19 cellular contexts compared by ENCODE assay signal in the genomic region with DNA sequence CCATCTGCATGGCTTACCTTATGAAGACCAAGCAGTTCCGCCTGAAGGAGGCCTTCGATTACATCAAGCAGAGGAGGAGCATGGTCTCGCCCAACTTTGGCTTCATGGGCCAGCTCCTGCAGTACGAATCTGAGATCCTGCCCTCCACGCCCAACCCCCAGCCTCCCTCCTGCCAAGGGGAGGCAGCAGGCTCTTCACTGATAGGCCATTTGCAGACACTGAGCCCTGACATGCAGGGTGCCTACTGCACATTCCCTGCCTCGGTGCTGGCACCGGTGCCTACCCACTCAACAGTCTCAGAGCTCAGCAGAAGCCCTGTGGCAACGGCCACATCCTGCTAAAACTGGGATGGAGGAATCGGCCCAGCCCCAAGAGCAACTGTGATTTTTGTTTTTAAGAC.
"Had no signal": no experiment of that assay in that cellular context is flagged by ENCODE, and none has a peak within 500 bp of the region (broad histone marks: within the 10 kb centered on the region; RNA-seq: fewer than 3 reads in every experiment).

No MANE protein-coding gene starts in this region.

- H3K4me3 Mint-ChIP-seq: activated naive CD8-positive, alpha-beta T cell treated with anti-CD3 and anti-CD28 coated beads for 36 hours; neural crest cell had no signal

- H3K9me3 Mint-ChIP-seq: neural crest cell had no signal

- H3K4me2 ChIP-seq: SK-N-SH had no signal

- H3K4me3 ChIP-seq: breast epithelium, lower lobe of right lung, mucosa of descending colon, sigmoid colon, upper lobe of right lung had no signal

- H3K27me3 ChIP-seq: breast epithelium, sigmoid colon, upper lobe of right lung had no signal

- H3K27ac ChIP-seq: breast epithelium, lower lobe of right lung, upper lobe of right lung had no signal

- DNase-seq: activated CD4-positive, alpha-beta T cell treated with anti-CD3 and anti-CD28 coated beads for 48 hours; activated naive CD8-positive, alpha-beta T cell treated with anti-CD3 and anti-CD28 coated beads for 36 hours; activated T-cell treated with anti-CD3 and anti-CD28 coated beads, Interleukin-2, amount 50 U/mL, for 1 hour; cortex of kidney; foreskin melanocyte; kidney; lower lobe of right lung; mesendoderm; mucosa of descending colon; occipital lobe; posterior cingulate gyrus; SK-N-SH; stimulated activated CD4-positive, alpha-beta T cell treated with anti-CD3 and anti-CD28 coated beads, Interleukin-4, amount 100 ng/mL, for 1 hour; stimulated activated naive CD8-positive, alpha-beta T cell treated with anti-CD3 and anti-CD28 coated beads, Interleukin-15, Interleukin-2, amounts not matched to agents 100 U/mL and 50 U/mL, for 24 hours; upper lobe of right lung had no signal

- ATAC-seq: lower lobe of right lung; mucosa of descending colon; stimulated activated naive CD8-positive, alpha-beta T cell treated with anti-CD3 and anti-CD28 coated beads, Interleukin-15, Interleukin-2, amounts not matched to agents 100 U/mL and 50 U/mL, for 24 hours; upper lobe of right lung had no signal

- FAIRE-seq: astrocyte, kidney had no signal

- H3K9ac ChIP-seq: SK-N-SH had no signal

- H3K27me3 Mint-ChIP-seq: activated naive CD8-positive, alpha-beta T cell treated with anti-CD3 and anti-CD28 coated beads for 36 hours had no signal

- H3K36me3 ChIP-seq: breast epithelium had no signal

- H3K9me3 ChIP-seq: breast epithelium, lower lobe of right lung, mucosa of descending colon, sigmoid colon, SK-N-SH, upper lobe of right lung had no signal

- H3K27ac Mint-ChIP-seq: activated naive CD8-positive, alpha-beta T cell treated with anti-CD3 and anti-CD28 coated beads for 36 hours had no signal
